Comparison of ENCODE assay signal across 13 cellular contexts in genomic region chr10:132710746-132711617, GRCh38.
"Had no signal": no experiment of that assay in that cellular context is flagged by ENCODE, and none has a peak within 500 bp of the region (broad histone marks: within the 10 kb centered on the region; RNA-seq: fewer than 3 reads in every experiment).

No MANE protein-coding gene starts in this region.

- H3K9me3 ChIP-seq: neutrophil had no signal

- H3K4me1 ChIP-seq: parathyroid adenoma had no signal

- FAIRE-seq: small intestine had no signal

- DNase-seq: activated CD4-positive, alpha-beta memory T cell treated with anti-CD3 and anti-CD28 coated beads, Interleukin-2, amount 10 ng/mL, durations not matched to agents 7 days and 5 days; activated CD4-positive, alpha-beta T cell treated with anti-CD3 and anti-CD28 coated beads for 36 hours; activated gamma-delta T cell treated with Interleukin-2 at 50 U/mL for 16 hours; activated T-cell treated with anti-CD3 and anti-CD28 coated beads, Interleukin-2, amount 50 U/mL, for 4 hours; brain microvascular endothelial cell; effector CD8-positive, alpha-beta T cell; foreskin melanocyte; small intestine had no signal

- H2AFZ ChIP-seq: parathyroid adenoma had no signal

- ATAC-seq: activated CD4-positive, alpha-beta T cell treated with anti-CD3 and anti-CD28 coated beads for 36 hours; activated T-cell treated with anti-CD3 and anti-CD28 coated beads, Interleukin-2, amount 50 U/mL, for 4 hours; heart right ventricle; T-helper 17 cell had no signal

- H3K79me2 ChIP-seq: parathyroid adenoma had no signal

- H3K27ac ChIP-seq: brain microvascular endothelial cell, epithelial cell of prostate, heart right ventricle, neutrophil, parathyroid adenoma had no signal

- H3K9ac ChIP-seq: parathyroid adenoma had no signal

- H3K4me3 ChIP-seq: heart right ventricle had no signal

- H3K27me3 ChIP-seq: brain microvascular endothelial cell, heart right ventricle, neutrophil had no signal
